ENCODE assay signal across 8 cellular contexts in the genomic region with DNA sequence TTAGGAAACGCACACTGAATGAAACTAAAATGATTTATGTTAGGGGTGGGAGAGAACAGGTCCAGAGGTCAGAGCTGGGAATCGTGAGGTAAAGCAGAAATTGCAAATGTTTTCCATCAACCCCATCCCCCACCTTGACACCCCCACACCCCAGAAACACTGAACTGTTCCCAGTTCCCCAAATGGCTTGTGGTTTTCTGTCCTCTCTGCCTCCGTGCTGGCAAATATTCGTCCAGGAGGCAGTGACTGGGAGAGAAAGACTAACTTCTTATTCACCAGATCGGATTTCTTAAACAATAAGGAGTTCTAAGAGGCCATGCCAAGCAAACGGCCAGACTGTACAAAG.
A peak's percentile ranks its signal among the peaks of the same experiment; 100 is the strongest.
DNase-seq lines count a peak whose midpoint lies in the region; ATAC-seq and TF ChIP-seq lines count a peak whose summit lies in the region.

No MANE protein-coding gene starts in this region.

- H3K9ac ChIP-seq in BLaER1 treated with 17β-estradiol and CSF1 and Interleukin-3, amounts not matched to agents 10 nM and 100 nM, result peak overlapping the region; percentile 84 to 92 (median 88)

- peaks cover 22% of the 10 kb centered on the region for H3K36me3 Mint-ChIP-seq in nephron progenitor cell (ENCODE audit: low read depth)

- no peaks in the 10 kb centered on the region for H3K9me3 Mint-ChIP-seq in nephron progenitor cell

- peaks cover 70% of the 10 kb centered on the region for H3K4me1 Mint-ChIP-seq in nephron progenitor cell

- H3K27me3 ChIP-seq in BLaER1 treated with 17β-estradiol and CSF1 and Interleukin-3, amounts not matched to agents 10 nM and 100 nM, result no peaks in the 10 kb centered on the region
- H3K27me3 ChIP-seq in effector memory CD4-positive, alpha-beta T cell (replicated peaks; ENCODE audit: control insufficient read depth, insufficient read depth, low read length, poor library complexity, severe bottlenecking), result no peaks in the 10 kb centered on the region

- H3K27me3 Mint-ChIP-seq in nephron progenitor cell (ENCODE audit: low read depth, poor library complexity), result peaks cover 9% of the 10 kb centered on the region

- H3K4me3 Mint-ChIP-seq in nephron progenitor cell, result peak overlapping the region; percentile 86

- H3K9me3 ChIP-seq in BLaER1 treated with 17β-estradiol and CSF1 and Interleukin-3, amounts not matched to agents 10 nM and 100 nM (replicated peaks in 1 of 11), result peaks cover 0 to 10% (median 8%) of the 10 kb centered on the region in 11 experiments; a peak in 17 of 22 replicates
- no peaks in the 10 kb centered on the region for H3K9me3 ChIP-seq in effector memory CD4-positive, alpha-beta T cell (ENCODE audit: control insufficient read depth, low read length)

- DNase-seq in NB4 (ENCODE audit: low read depth) (no peak), nephron progenitor cell (no peak), kidney glomerular epithelial cell (lab: John Stamatoyannopoulos, UW) (no peak)
- DNase-seq in effector memory CD4-positive, alpha-beta T cell, result no peak
- DNase-seq in stimulated activated CD4-positive, alpha-beta T cell treated with anti-CD3 and anti-CD28 coated beads, Interleukin-2, amount 100 ng/mL, for 24 hours, result no peak

- TF ChIP-seq CTCF in NB4 (IDR thresholded peaks at IDR 0.05; ENCODE audit: low read depth, low read length), result no peak
- TF ChIP-seq CTCF in nephron progenitor cell (IDR thresholded peaks at IDR 0.05), result no peak

- H3K36me3 ChIP-seq in BLaER1 treated with 17β-estradiol and CSF1 and Interleukin-3, amounts not matched to agents 10 nM and 100 nM, result peaks cover 12 to 59% (median 31%) of the 10 kb centered on the region in 11 experiments; a peak in 21 of 22 replicates
- no peaks in the 10 kb centered on the region for H3K36me3 ChIP-seq in effector memory CD4-positive, alpha-beta T cell (ENCODE audit: control insufficient read depth, insufficient read depth, low read length)

- H3K4me2 ChIP-seq in BLaER1 treated with 17β-estradiol and CSF1 and Interleukin-3, amounts not matched to agents 10 nM and 100 nM, result peak overlapping the region; percentile 84 to 99 (median 96)

- H3K4me3 ChIP-seq in BLaER1 treated with 17β-estradiol and CSF1 and Interleukin-3, amounts not matched to agents 10 nM and 100 nM, result peak overlapping the region; percentile 75 to 92 (median 86)
- peak overlapping the region; percentile 81 for H3K4me3 ChIP-seq in NB4 (ENCODE audit: low read depth, low read length)
- H3K4me3 ChIP-seq in effector memory CD4-positive, alpha-beta T cell (ENCODE audit: insufficient read depth, low read depth, low read length, poor library complexity, severe bottlenecking), result peak overlapping the region; percentile 70

- H3K4me1 ChIP-seq in BLaER1 treated with 17β-estradiol and CSF1 and Interleukin-3, amounts not matched to agents 10 nM and 100 nM, result peaks cover 56 to 84% (median 80%) of the 10 kb centered on the region in 10 experiments
- peaks cover 17% of the 10 kb centered on the region for H3K4me1 ChIP-seq in effector memory CD4-positive, alpha-beta T cell (ENCODE audit: control insufficient read depth, insufficient read depth, low read length, poor library complexity, severe bottlenecking)

- H3K27ac Mint-ChIP-seq in nephron progenitor cell, result peak overlapping the region; percentile 61

- no peak for ATAC-seq in HG03354 (IDR thresholded peaks at IDR 0.05; ENCODE audit: poor library complexity, severe bottlenecking, unreplicated experiment)
- no peak for ATAC-seq in GM21360 (IDR thresholded peaks at IDR 0.05; ENCODE audit: unreplicated experiment)

- H4K20me1 ChIP-seq in BLaER1 treated with 17β-estradiol and CSF1 and Interleukin-3, amounts not matched to agents 10 nM and 100 nM, result peaks cover 0 to 20% (median 0%) of the 10 kb centered on the region in 11 experiments; a peak in 4 of 22 replicates

- H3K27ac ChIP-seq in BLaER1 treated with 17β-estradiol and CSF1 and Interleukin-3, amounts not matched to agents 10 nM and 100 nM, result peak overlapping the region; percentile 82 to 91 (median 86)
- H3K27ac ChIP-seq in effector memory CD4-positive, alpha-beta T cell (ENCODE audit: insufficient read depth, low read length, poor library complexity, severe bottlenecking), result peak overlapping the region; percentile 58

- no peak for TF ChIP-seq POLR2A in NB4 (IDR thresholded peaks at IDR 0.05; ENCODE audit: extremely low read depth, insufficient read length)
